ENCODE assay signal across 8 cellular contexts in the genomic region with DNA sequence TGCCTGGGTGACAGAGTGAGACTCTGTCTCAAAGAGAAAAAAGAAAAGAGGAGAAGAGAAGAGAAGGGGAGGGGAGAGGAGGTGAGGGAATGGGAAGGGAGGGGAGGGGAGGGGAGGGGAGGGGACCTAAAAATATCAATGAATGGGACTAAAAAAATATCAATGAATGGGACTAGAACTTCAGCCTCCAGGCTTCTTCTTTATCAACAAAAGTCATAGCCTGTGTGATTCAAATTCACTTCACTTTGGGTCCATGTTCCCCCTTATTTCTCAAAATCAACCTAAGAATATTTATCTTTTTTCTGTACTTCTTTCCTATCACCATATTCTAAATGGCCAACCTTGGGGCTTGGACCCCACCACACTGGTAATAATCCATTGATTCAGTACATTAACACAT.
"Had no signal": no experiment of that assay in that cellular context is flagged by ENCODE, and none has a peak within 500 bp of the region (broad histone marks: within the 10 kb centered on the region; RNA-seq: fewer than 3 reads in every experiment).

No MANE protein-coding gene starts in this region.

- ATAC-seq: GM12878 had no signal

- FAIRE-seq: G401.6, GM12878, GM12891, GM12892, GM18507, GM19239 had no signal

- H3K4me3 ChIP-seq: GM12878 had no signal

- DNase-seq: GDM1, GF-D8 had no signal
